ENCODE assay signal across 1 cellular context in genomic region chr15:101065570-101066221, GRCh38.
TF ChIP-seq lines count a peak whose summit lies in the region.

No MANE protein-coding gene starts in this region.

TF ChIP-seq in H1, 55 proteins besides CTCF, POLR2A, EP300 and RAD21 (continued from another document):
- TF ChIP-seq SUZ12 (IDR thresholded peaks at IDR 0.05; ENCODE audit: low read length) (no peak), YY1 (IDR thresholded peaks at IDR 0.05; ENCODE audit: low read depth, low read length) (no peak), NANOG (IDR thresholded peaks at IDR 0.05; ENCODE audit: insufficient read depth, low read depth, low read length, poor library complexity, severe bottlenecking) (no peak), PHF8 (conservative IDR thresholded peaks at IDR 0.05; ENCODE audit: low read depth, low read length) (no peak), KDM1A (IDR thresholded peaks at IDR 0.05; ENCODE audit: borderline replicate concordance, low read length) (no peak), POLR2AphosphoS5 (IDR thresholded peaks at IDR 0.05; ENCODE audit: low read depth, low read length) (no peak), RBBP5 (IDR thresholded peaks at IDR 0.05; ENCODE audit: borderline replicate concordance, low read depth, low read length) (no peak), GABPA (IDR thresholded peaks at IDR 0.05; ENCODE audit: borderline replicate concordance, insufficient read depth, low read length) (no peak), SP4 (IDR thresholded peaks at IDR 0.05; ENCODE audit: low read length) (no peak), SIRT6 (IDR thresholded peaks at IDR 0.05; ENCODE audit: low read length) (no peak)
TF ChIP-seq in H1: peak in this region for 0.
